Comparison of ENCODE assay signal across 8 cellular contexts in the genomic region with DNA sequence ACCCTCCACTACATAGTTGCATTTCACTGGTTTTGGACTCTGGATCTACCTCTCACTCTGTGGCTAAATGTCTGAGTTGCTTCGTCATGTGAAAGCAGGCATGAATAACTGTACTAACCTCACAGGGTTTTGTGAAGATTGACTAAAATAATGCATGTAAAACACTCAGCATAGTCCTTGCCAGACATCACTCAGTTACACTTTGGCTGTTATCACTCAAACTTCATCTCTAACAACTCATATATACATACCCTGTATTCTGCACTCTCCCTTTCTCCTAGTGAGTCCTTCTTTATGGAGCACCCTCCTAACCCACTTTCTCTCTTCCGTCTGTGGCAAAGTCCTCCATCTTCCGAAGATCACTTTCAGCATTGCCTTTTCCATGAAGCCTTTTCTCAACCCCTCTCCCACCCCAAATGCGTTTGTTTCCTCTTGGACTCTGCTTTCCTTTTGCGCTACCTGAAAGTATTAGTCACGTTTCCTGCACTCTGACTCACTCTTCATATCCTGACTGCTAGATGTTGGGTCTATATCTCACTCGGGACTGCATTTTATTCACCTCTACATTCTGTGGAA.
DNase-seq lines count a peak whose midpoint lies in the region; ATAC-seq and TF ChIP-seq lines count a peak whose summit lies in the region.

No MANE protein-coding gene starts in this region.

- H3K4me3 Mint-ChIP-seq in activated T-helper 17 cell treated with anti-CD3 and anti-CD28 coated beads, Interleukin-2, amount 50 U/mL, for 72 hours, result no peak overlapping the region

- H3K79me2 ChIP-seq in smooth muscle cell (ENCODE audit: low read depth), result no peaks in the 10 kb centered on the region

- peaks cover 16% of the 10 kb centered on the region for H3K36me3 Mint-ChIP-seq in activated T-helper 17 cell treated with anti-CD3 and anti-CD28 coated beads, Interleukin-2, amount 50 U/mL, for 72 hours (ENCODE audit: low read depth)

- H3K9me3 ChIP-seq in smooth muscle cell (replicated peaks; ENCODE audit: low read depth), result no peaks in the 10 kb centered on the region

- H3F3A ChIP-seq in smooth muscle cell (ENCODE audit: low read depth), result peaks cover 7% of the 10 kb centered on the region

- H3K9ac ChIP-seq in smooth muscle cell (ENCODE audit: low read depth), result no peak overlapping the region

- no peaks in the 10 kb centered on the region for H3K9me3 Mint-ChIP-seq in activated T-helper 17 cell treated with anti-CD3 and anti-CD28 coated beads, Interleukin-2, amount 50 U/mL, for 72 hours

- ATAC-seq in GM19351 (IDR thresholded peaks at IDR 0.05; ENCODE audit: unreplicated experiment) (peak; percentile 62), HG03378 (IDR thresholded peaks at IDR 0.05; ENCODE audit: unreplicated experiment) (peak; percentile 54)
- peak; percentile 82 for ATAC-seq in activated T-helper 17 cell treated with anti-CD3 and anti-CD28 coated beads, Interleukin-2, amount 50 U/mL, for 72 hours (replicated peaks)

- in situ Hi-C loops in ACHN (cut with HindIII; ENCODE audit: low pct_ligation_motif_present, low pct_unique_long_range_greater_than_20kb, low sequenced_read_pairs) (no loop called here), GM13977 (cut with MboI; ENCODE audit: low pct_unique_long_range_greater_than_20kb, low sequenced_read_pairs, unreplicated experiment) (loop anchor here (10.0 kb wide), 1 partner anchor 57 kb away; no protein-coding TSS in a partner anchor)

- H3K4me2 ChIP-seq in smooth muscle cell, result no peak overlapping the region

- DNase-seq in ACHN, result peak; percentile 87
- no peak for DNase-seq in smooth muscle cell (lab: John Stamatoyannopoulos, UW; ENCODE audit: unreplicated experiment)
- no peak for DNase-seq in iPS-NIHi7 (ENCODE audit: extremely low spot score)
- no peak for DNase-seq in DMS 273 (lab: John Stamatoyannopoulos, UW; ENCODE audit: unreplicated experiment)
- DNase-seq in GM13977 (ENCODE audit: low spot score), result no peak

- no peak overlapping the region for H3K27ac Mint-ChIP-seq in activated T-helper 17 cell treated with anti-CD3 and anti-CD28 coated beads, Interleukin-2, amount 50 U/mL, for 72 hours

- TF ChIP-seq CTCF in smooth muscle cell (IDR thresholded peaks at IDR 0.05; ENCODE audit: borderline replicate concordance, insufficient read depth, poor library complexity, severe bottlenecking) (no peak), GM13977 (IDR thresholded peaks at IDR 0.05; ENCODE audit: extremely low read depth, insufficient read depth, missing control alignments) (no peak)

- H3K4me1 ChIP-seq in smooth muscle cell (ENCODE audit: low read depth), result no peaks in the 10 kb centered on the region

- WGBS in smooth muscle cell (ENCODE audit: low lambda C conversion rate), result 76% methylated on average over 7 of the region's 7 CpGs

- H3K27me3 ChIP-seq in smooth muscle cell (ENCODE audit: low read depth), result peaks cover 4% of the 10 kb centered on the region

- no peak overlapping the region for H2AFZ ChIP-seq in smooth muscle cell (ENCODE audit: low read depth)

- no peak overlapping the region for H3K4me3 ChIP-seq in smooth muscle cell

- peak overlapping the region; percentile 46 for H3K27ac ChIP-seq in smooth muscle cell (ENCODE audit: low read depth)

- H3K27me3 Mint-ChIP-seq in activated T-helper 17 cell treated with anti-CD3 and anti-CD28 coated beads, Interleukin-2, amount 50 U/mL, for 72 hours, result no peaks in the 10 kb centered on the region

- peaks cover 10% of the 10 kb centered on the region for H4K20me1 ChIP-seq in smooth muscle cell (ENCODE audit: low read depth)

- H3K4me1 Mint-ChIP-seq in activated T-helper 17 cell treated with anti-CD3 and anti-CD28 coated beads, Interleukin-2, amount 50 U/mL, for 72 hours, result peaks cover 31% of the 10 kb centered on the region

- H3K36me3 ChIP-seq in smooth muscle cell (ENCODE audit: low read depth), result no peaks in the 10 kb centered on the region
